ENCODE assay signal across 14 cellular contexts in the genomic region with DNA sequence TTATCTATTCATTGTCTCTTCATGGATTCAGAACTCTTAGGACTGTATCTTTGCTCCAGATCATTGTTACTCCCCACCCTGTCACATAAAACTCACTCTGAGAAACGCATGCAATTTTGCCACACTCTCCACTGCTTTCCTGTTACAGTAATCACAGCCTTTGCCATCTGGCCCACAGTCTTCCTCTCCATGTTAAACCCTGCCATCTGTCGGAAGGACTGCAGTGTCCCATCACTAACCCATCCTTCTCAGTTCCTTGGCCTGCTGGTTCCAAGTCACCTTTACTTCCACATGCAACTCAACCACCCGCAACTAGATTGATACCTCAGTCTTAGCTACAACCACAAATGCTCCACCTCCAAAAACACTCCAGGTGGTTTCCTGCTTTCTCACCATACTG.
DNase-seq lines count a peak whose midpoint lies in the region; ATAC-seq and TF ChIP-seq lines count a peak whose summit lies in the region.
"Had no signal": no experiment of that assay in that cellular context is flagged by ENCODE, and none has a peak within 500 bp of the region (broad histone marks: within the 10 kb centered on the region; RNA-seq: fewer than 3 reads in every experiment).

No MANE protein-coding gene starts in this region.

- intact Hi-C loops in lower lobe of right lung (cut with DNase I), result no loop called here

- no peak for ATAC-seq in stimulated activated naive B cell treated with anti-CD40 and anti-IgM and Interleukin-4, amounts not matched to agents 10 μg/mL and 1 μg/mL and 100 μg/mL, for 72 hours (replicated peaks)
- no peak for ATAC-seq in lower lobe of right lung
- ATAC-seq in HG03439 (IDR thresholded peaks at IDR 0.05; ENCODE audit: unreplicated experiment), result no peak
- ATAC-seq: CD8-positive, alpha-beta T cell had no signal

- peak overlapping the region; percentile 91 for H3K27ac Mint-ChIP-seq in glutamatergic neuron (ENCODE audit: unreplicated experiment)
- H3K27ac Mint-ChIP-seq in stimulated activated naive B cell treated with anti-CD40 and anti-IgM and Interleukin-4, amounts not matched to agents 10 μg/mL and 1 μg/mL and 100 μg/mL, for 72 hours, result no peak overlapping the region
- H3K27ac Mint-ChIP-seq: CD14-positive monocyte; CD8-positive, alpha-beta T cell; IgD-negative memory B cell had no signal

- peaks cover 7% of the 10 kb centered on the region for H3K9me3 Mint-ChIP-seq in glutamatergic neuron (ENCODE audit: unreplicated experiment)
- peaks cover 0 to 2% of the 10 kb centered on the region in 2 donors for H3K9me3 Mint-ChIP-seq in stimulated activated naive B cell treated with anti-CD40 and anti-IgM and Interleukin-4, amounts not matched to agents 10 μg/mL and 1 μg/mL and 100 μg/mL, for 72 hours
- H3K9me3 Mint-ChIP-seq: CD14-positive monocyte, IgD-negative memory B cell had no signal

- no peaks in the 10 kb centered on the region for H3K9me3 ChIP-seq in lower lobe of right lung
- H3K9me3 ChIP-seq: HAP-1 had no signal

- DNase-seq in DMS 273 treated with DMSO at 0.1 percent for 48 hours (lab: John Stamatoyannopoulos, UW), result peak; percentile 30
- DNase-seq in NCI-H524 treated with DMSO at 0.1 percent for 48 hours (lab: John Stamatoyannopoulos, UW), result peak; percentile 61
- peak; percentile 40 for DNase-seq in SK-MEL-5 (ENCODE audit: low read depth, low spot score)
- DNase-seq in glutamatergic neuron, result peak; percentile 19
- no peak for DNase-seq in stimulated activated naive B cell treated with anti-CD40 and anti-IgM and Interleukin-4, amounts not matched to agents 10 μg/mL and 1 μg/mL and 100 μg/mL, for 72 hours
- no peak for DNase-seq in NK-92 (lab: John Stamatoyannopoulos, UW; ENCODE audit: unreplicated experiment)
- DNase-seq in lower lobe of right lung, result no peak
- DNase-seq: CD8-positive, alpha-beta T cell; COR-L47; GM23248 had no signal

- no peaks in the 10 kb centered on the region for H3K36me3 ChIP-seq in lower lobe of right lung
- H3K36me3 ChIP-seq: HAP-1 had no signal

- no peaks in the 10 kb centered on the region for H3K4me1 ChIP-seq in lower lobe of right lung
- H3K4me1 ChIP-seq: HAP-1 had no signal

- TF ChIP-seq CTCF in glutamatergic neuron (IDR thresholded peaks at IDR 0.05; ENCODE audit: partially characterized antibody, unreplicated experiment), result no peak
- no peak for TF ChIP-seq CTCF in lower lobe of right lung (IDR thresholded peaks at IDR 0.05)

- H3K4me1 Mint-ChIP-seq in glutamatergic neuron (ENCODE audit: low read depth, unreplicated experiment), result peaks cover 17% of the 10 kb centered on the region
- H3K4me1 Mint-ChIP-seq in stimulated activated naive B cell treated with anti-CD40 and anti-IgM and Interleukin-4, amounts not matched to agents 10 μg/mL and 1 μg/mL and 100 μg/mL, for 72 hours, result peaks cover 2 to 5% of the 10 kb centered on the region in 2 donors
- H3K4me1 Mint-ChIP-seq: CD14-positive monocyte had no signal

- no peaks in the 10 kb centered on the region for H3K27me3 ChIP-seq in lower lobe of right lung (ENCODE audit: low read depth)

- no peak overlapping the region for H3K4me3 ChIP-seq in lower lobe of right lung
- H3K4me3 ChIP-seq: GM23248, HAP-1 had no signal

- H3K4me3 Mint-ChIP-seq in glutamatergic neuron (ENCODE audit: unreplicated experiment), result peak overlapping the region; percentile 30
- no peak overlapping the region for H3K4me3 Mint-ChIP-seq in stimulated activated naive B cell treated with anti-CD40 and anti-IgM and Interleukin-4, amounts not matched to agents 10 μg/mL and 1 μg/mL and 100 μg/mL, for 72 hours
- H3K4me3 Mint-ChIP-seq: CD14-positive monocyte; CD8-positive, alpha-beta T cell; IgD-negative memory B cell had no signal

- in situ Hi-C loops in SK-MEL-5 (cut with HindIII; ENCODE audit: low pct_unique_long_range_greater_than_20kb, low sequenced_read_pairs), result no loop called here

- H3K36me3 Mint-ChIP-seq in glutamatergic neuron (ENCODE audit: unreplicated experiment), result peaks cover 5% of the 10 kb centered on the region
- no peaks in the 10 kb centered on the region for H3K36me3 Mint-ChIP-seq in stimulated activated naive B cell treated with anti-CD40 and anti-IgM and Interleukin-4, amounts not matched to agents 10 μg/mL and 1 μg/mL and 100 μg/mL, for 72 hours
- H3K36me3 Mint-ChIP-seq: CD14-positive monocyte; CD8-positive, alpha-beta T cell; IgD-negative memory B cell had no signal

- H3K27me3 Mint-ChIP-seq in glutamatergic neuron (ENCODE audit: unreplicated experiment), result peaks cover 3% of the 10 kb centered on the region
- no peaks in the 10 kb centered on the region for H3K27me3 Mint-ChIP-seq in stimulated activated naive B cell treated with anti-CD40 and anti-IgM and Interleukin-4, amounts not matched to agents 10 μg/mL and 1 μg/mL and 100 μg/mL, for 72 hours
- H3K27me3 Mint-ChIP-seq: IgD-negative memory B cell had no signal

- no peak overlapping the region for H3K27ac ChIP-seq in lower lobe of right lung
- H3K27ac ChIP-seq: GM23248 had no signal

Comparison
In these comparisons a context has a peak if more than half of its experiments do, and no peak if none do; other contexts are left out.
1. DNase-seq: peak in DMS 273 treated with DMSO at 0.1 percent for 48 hours (single experiment), NCI-H524 treated with DMSO at 0.1 percent for 48 hours (single experiment), SK-MEL-5 (single experiment) and glutamatergic neuron (single experiment); none in stimulated activated naive B cell treated with anti-CD40 and anti-IgM and Interleukin-4, amounts not matched to agents 10 μg/mL and 1 μg/mL and 100 μg/mL, for 72 hours (single experiment), NK-92 (single experiment) and lower lobe of right lung (single experiment).